ENCODE assay signal across 20 cellular contexts in genomic region chr15:65762914-65763787, GRCh38. TPM values are rescaled to one million over a fixed set of nuclear protein-coding genes. Genes with fewer than 3 reads are reported as not detected.
A peak's percentile ranks its signal among the peaks of the same experiment; 100 is the strongest.
DNase-seq lines count a peak whose midpoint lies in the region; FAIRE-seq and TF ChIP-seq lines count a peak whose summit lies in the region.
"Had no signal": no experiment of that assay in that cellular context is flagged by ENCODE, and none has a peak within 500 bp of the region (broad histone marks: within the 10 kb centered on the region; RNA-seq: fewer than 3 reads in every experiment).

No MANE protein-coding gene starts in this region.

- TF ChIP-seq CTCF in nephron progenitor cell (IDR thresholded peaks at IDR 0.05) = no peak

- no peaks in the 10 kb centered on the region for H3K27me3 Mint-ChIP-seq in activated CD4-positive, alpha-beta T cell treated with anti-CD3 and anti-CD28 coated beads, Interleukin-2, amount 10 ng/mL, durations not matched to agents 24 days and 14 days
- H3K27me3 Mint-ChIP-seq in activated T-helper 2 cell treated with anti-CD3 and anti-CD28 coated beads, Interferon-gamma antibody, Interleukin-2, Interleukin-4, amounts not matched to agents 10 μg/mL and 5 μg/mL and 100 μg/mL, durations not matched to agents 14 hours and 24 hours and 36 hours (ENCODE audit: low read depth) = no peaks in the 10 kb centered on the region
- no peaks in the 10 kb centered on the region for H3K27me3 Mint-ChIP-seq in nephron progenitor cell (ENCODE audit: low read depth, poor library complexity)
- H3K27me3 Mint-ChIP-seq: activated naive CD8-positive, alpha-beta T cell treated with anti-CD3 and anti-CD28 coated beads, Interleukin-2, amount 10 ng/mL, durations not matched to agents 7 days and 5 days; brain; dendritic cell treated with granulocyte-macrophage colony-stimulating factor and Interleukin-4, amounts not matched to agents 40 ng/mL and 50 ng/mL, for 4 days had no signal

- no peak overlapping the region for H3K4me3 Mint-ChIP-seq in activated CD4-positive, alpha-beta T cell treated with anti-CD3 and anti-CD28 coated beads, Interleukin-2, amount 10 ng/mL, durations not matched to agents 24 days and 14 days
- H3K4me3 Mint-ChIP-seq in activated T-helper 2 cell treated with anti-CD3 and anti-CD28 coated beads, Interferon-gamma antibody, Interleukin-2, Interleukin-4, amounts not matched to agents 10 μg/mL and 5 μg/mL and 100 μg/mL, durations not matched to agents 14 hours and 24 hours and 36 hours (ENCODE audit: low read depth) = no peak overlapping the region
- H3K4me3 Mint-ChIP-seq in nephron progenitor cell = no peak overlapping the region
- H3K4me3 Mint-ChIP-seq: activated naive CD8-positive, alpha-beta T cell treated with anti-CD3 and anti-CD28 coated beads, Interleukin-2, amount 10 ng/mL, durations not matched to agents 7 days and 5 days; brain; dendritic cell treated with granulocyte-macrophage colony-stimulating factor and Interleukin-4, amounts not matched to agents 40 ng/mL and 50 ng/mL, for 4 days; GM23338 had no signal

- H3K36me3 Mint-ChIP-seq in activated CD4-positive, alpha-beta T cell treated with anti-CD3 and anti-CD28 coated beads, Interleukin-2, amount 10 ng/mL, durations not matched to agents 24 days and 14 days (ENCODE audit: low read depth) = peaks cover 34% of the 10 kb centered on the region
- H3K36me3 Mint-ChIP-seq in activated T-helper 2 cell treated with anti-CD3 and anti-CD28 coated beads, Interferon-gamma antibody, Interleukin-2, Interleukin-4, amounts not matched to agents 10 μg/mL and 5 μg/mL and 100 μg/mL, durations not matched to agents 14 hours and 24 hours and 36 hours (ENCODE audit: low read depth) = peaks cover 38% of the 10 kb centered on the region
- no peaks in the 10 kb centered on the region for H3K36me3 Mint-ChIP-seq in nephron progenitor cell (ENCODE audit: low read depth)

- peaks cover 28% of the 10 kb centered on the region for H3K4me1 Mint-ChIP-seq in activated CD4-positive, alpha-beta T cell treated with anti-CD3 and anti-CD28 coated beads, Interleukin-2, amount 10 ng/mL, durations not matched to agents 24 days and 14 days
- H3K4me1 Mint-ChIP-seq in activated T-helper 2 cell treated with anti-CD3 and anti-CD28 coated beads, Interferon-gamma antibody, Interleukin-2, Interleukin-4, amounts not matched to agents 10 μg/mL and 5 μg/mL and 100 μg/mL, durations not matched to agents 14 hours and 24 hours and 36 hours (ENCODE audit: low read depth) = peaks cover 39% of the 10 kb centered on the region
- H3K4me1 Mint-ChIP-seq in nephron progenitor cell = no peaks in the 10 kb centered on the region
- H3K4me1 Mint-ChIP-seq: brain, GM23338 had no signal

- FAIRE-seq in GM18507 (lab: Jason Lieb, UNC) = peak; percentile 59

- no peaks in the 10 kb centered on the region for H3K9me3 Mint-ChIP-seq in activated CD4-positive, alpha-beta T cell treated with anti-CD3 and anti-CD28 coated beads, Interleukin-2, amount 10 ng/mL, durations not matched to agents 24 days and 14 days
- no peaks in the 10 kb centered on the region for H3K9me3 Mint-ChIP-seq in activated T-helper 2 cell treated with anti-CD3 and anti-CD28 coated beads, Interferon-gamma antibody, Interleukin-2, Interleukin-4, amounts not matched to agents 10 μg/mL and 5 μg/mL and 100 μg/mL, durations not matched to agents 14 hours and 24 hours and 36 hours
- no peaks in the 10 kb centered on the region for H3K9me3 Mint-ChIP-seq in nephron progenitor cell
- H3K9me3 Mint-ChIP-seq: brain; dendritic cell treated with granulocyte-macrophage colony-stimulating factor and Interleukin-4, amounts not matched to agents 40 ng/mL and 50 ng/mL, for 4 days; GM23338 had no signal

- DNase-seq in activated CD4-positive, alpha-beta T cell treated with anti-CD3 and anti-CD28 coated beads, Interleukin-2, amount 10 ng/mL, durations not matched to agents 24 days and 14 days = no peak
- no peak for DNase-seq in activated CD4-positive, alpha-beta T cell treated with anti-CD3 and anti-CD28 coated beads for 1 hour
- DNase-seq in GM18507 (ENCODE audit: extremely low spot score, insufficient read length, low read depth) = no peak
- no peak for DNase-seq in activated T-helper 2 cell treated with anti-CD3 and anti-CD28 coated beads, Interferon-gamma antibody, Interleukin-2, Interleukin-4, amounts not matched to agents 10 μg/mL and 5 μg/mL and 100 μg/mL, durations not matched to agents 14 hours and 24 hours and 36 hours (ENCODE audit: low spot score)
- DNase-seq in nephron progenitor cell = no peak
- DNase-seq in SW 1271 (lab: John Stamatoyannopoulos, UW) = no peak
- no peak for DNase-seq in NCI-H1930 (lab: John Stamatoyannopoulos, UW)
- DNase-seq in AG20443 (ENCODE audit: low spot score) = no peak
- DNase-seq: activated CD4-positive, CD25-positive, alpha-beta regulatory T cell; activated naive CD8-positive, alpha-beta T cell treated with anti-CD3 and anti-CD28 coated beads, Interleukin-2, amount 10 ng/mL, durations not matched to agents 7 days and 5 days; DMS79; gastrocnemius medialis; NCI-H187 treated with DMSO at 0.1 percent for 48 hours; NCI-H510A; stimulated activated CD4-positive, alpha-beta T cell treated with anti-CD3 and anti-CD28 coated beads, Interleukin-15, amount 100 ng/mL, for 24 hours; stimulated activated naive CD4-positive, alpha-beta T cell; transverse colon had no signal

- intact Hi-C loops in activated CD4-positive, alpha-beta T cell treated with anti-CD3 and anti-CD28 coated beads, Interleukin-2, amount 10 ng/mL, durations not matched to agents 24 days and 14 days (cut with micrococcal nuclease) = no loop called here
- intact Hi-C loops in activated T-helper 2 cell treated with anti-CD3 and anti-CD28 coated beads, Interferon-gamma antibody, Interleukin-2, Interleukin-4, amounts not matched to agents 10 μg/mL and 5 μg/mL and 100 μg/mL, durations not matched to agents 14 hours and 24 hours and 36 hours (cut with micrococcal nuclease) = loop anchor here (2.0 kb wide), 1 partner anchor 56 kb away; no protein-coding TSS in a partner anchor

- peak overlapping the region; percentile 7 for H3K27ac Mint-ChIP-seq in activated CD4-positive, alpha-beta T cell treated with anti-CD3 and anti-CD28 coated beads, Interleukin-2, amount 10 ng/mL, durations not matched to agents 24 days and 14 days
- H3K27ac Mint-ChIP-seq in activated T-helper 2 cell treated with anti-CD3 and anti-CD28 coated beads, Interferon-gamma antibody, Interleukin-2, Interleukin-4, amounts not matched to agents 10 μg/mL and 5 μg/mL and 100 μg/mL, durations not matched to agents 14 hours and 24 hours and 36 hours = peak overlapping the region; percentile 46
- H3K27ac Mint-ChIP-seq in nephron progenitor cell = peak overlapping the region; percentile 1
- H3K27ac Mint-ChIP-seq: activated naive CD8-positive, alpha-beta T cell treated with anti-CD3 and anti-CD28 coated beads, Interleukin-2, amount 10 ng/mL, durations not matched to agents 7 days and 5 days; brain; dendritic cell treated with granulocyte-macrophage colony-stimulating factor and Interleukin-4, amounts not matched to agents 40 ng/mL and 50 ng/mL, for 4 days; GM23338 had no signal

RNA-seq across cellular contexts. Expression of gene DENND4A, which starts 28.9 kb away (rescaled TPM):
- 44.2 and 48.3 TPM in 2 replicates for total RNA-seq in activated CD4-positive, alpha-beta T cell treated with anti-CD3 and anti-CD28 coated beads, Interleukin-2, amount 10 ng/mL, durations not matched to agents 24 days and 14 days
- 62.3 and 65.8 TPM in 2 replicates for total RNA-seq in activated T-helper 2 cell treated with anti-CD3 and anti-CD28 coated beads, Interferon-gamma antibody, Interleukin-2, Interleukin-4, amounts not matched to agents 10 μg/mL and 5 μg/mL and 100 μg/mL, durations not matched to agents 14 hours and 24 hours and 36 hours
